7 cellular contexts compared by ENCODE assay signal in the genomic region with DNA sequence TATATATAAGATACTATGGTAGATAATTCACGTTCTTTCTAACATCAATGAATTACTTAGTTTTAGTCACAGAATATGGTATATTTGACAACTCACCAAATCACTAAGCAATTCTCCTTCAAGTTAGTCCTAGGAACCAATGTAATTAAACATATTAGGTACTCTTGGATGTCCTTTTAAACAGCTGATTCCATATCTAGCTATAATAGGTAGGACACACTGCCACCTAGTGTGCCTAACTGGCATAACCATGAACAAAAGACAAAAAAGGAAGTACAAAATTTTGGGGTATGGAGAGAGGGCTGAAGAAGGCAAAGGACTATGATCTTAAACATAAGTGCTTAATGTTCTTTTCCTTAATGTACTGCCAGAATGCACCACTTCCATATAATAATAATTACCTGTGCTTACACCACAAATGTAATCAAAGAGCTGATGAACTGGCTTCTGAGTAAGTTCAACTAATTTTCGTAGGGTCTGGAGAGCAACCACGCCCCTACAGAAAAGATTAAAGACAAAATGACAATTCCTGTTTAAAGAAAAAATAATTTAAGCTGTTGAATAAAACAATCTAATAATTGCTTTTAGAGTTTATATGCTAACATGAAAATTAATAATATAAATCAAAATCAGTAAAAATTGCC. TPM values are rescaled to one million over a fixed set of nuclear protein-coding genes. Genes with fewer than 3 reads are reported as not detected.
DNase-seq lines count a peak whose midpoint lies in the region; FAIRE-seq and TF ChIP-seq lines count a peak whose summit lies in the region.

No MANE protein-coding gene starts in this region.

- DNase-seq in GM10248 (ENCODE audit: extremely low spot score) (peak; percentile 52), NCI-H1105 (lab: John Stamatoyannopoulos, UW) (peak; percentile 28), SKM-1 (lab: John Stamatoyannopoulos, UW; ENCODE audit: unreplicated experiment) (peak; percentile 7), bronchial epithelial cell (ENCODE audit: low read depth) (peak; percentile 52), left kidney (ENCODE audit: low read depth, low spot score) (peak; percentile 72)
- DNase-seq in stimulated activated CD8-positive, alpha-beta memory T cell treated with anti-CD3 and anti-CD28 coated beads, Interleukin-2, amount 100 ng/mL, for 1 hour (ENCODE audit: low read depth in 2 of 2): peak; percentile 4 to 10

- H3K27ac ChIP-seq in HEK293 (ENCODE audit: extremely low read depth, low read depth, low read length): no peak overlapping the region

- H3K27me3 ChIP-seq in bronchial epithelial cell (ENCODE audit: control insufficient read depth, insufficient read depth, low read length): no peaks in the 10 kb centered on the region

- peak; percentile 83 for TF ChIP-seq CTCF in GM10248 (IDR thresholded peaks at IDR 0.05; ENCODE audit: control extremely low read depth, extremely low read depth, low read depth, missing control alignments)
- TF ChIP-seq CTCF in HEK293 (tag by site-specific recombination; IDR thresholded peaks at IDR 0.05): peak; percentile 42; the same call in 1 of the 2 replicates
- peak; percentile 57 for TF ChIP-seq CTCF in bronchial epithelial cell (IDR thresholded peaks at IDR 0.05; ENCODE audit: insufficient read depth, low read length, severe bottlenecking)

- POLR2A ChIA-PET in GM10248 (lab: Yijun Ruan, JAX): no interaction called here
- POLR2A ChIA-PET in HEK293 (lab: Yijun Ruan, JAX): no interaction called here

- peaks cover 8 to 16% of the 10 kb centered on the region in 2 experiments; a peak in 2 of 3 replicates for H3K36me3 ChIP-seq in HEK293 (ENCODE audit: control insufficient read depth in 2 of 2, insufficient read depth in 1 of 2, low read length in 2 of 2)
- peaks cover 3% of the 10 kb centered on the region for H3K36me3 ChIP-seq in bronchial epithelial cell (ENCODE audit: control insufficient read depth, insufficient read depth, low read length)

- H3K4me3 ChIP-seq in HEK293 (ENCODE audit: low read depth, low read length): no peak overlapping the region
- H3K4me3 ChIP-seq in bronchial epithelial cell (ENCODE audit: low read depth, low read length): no peak overlapping the region

- H3K4me1 ChIP-seq in HEK293 (ENCODE audit: control insufficient read depth, insufficient read depth, low read length): no peaks in the 10 kb centered on the region

- FAIRE-seq in bronchial epithelial cell (lab: Jason Lieb, UNC): no peak

- CTCF ChIA-PET in GM10248 (lab: Yijun Ruan, JAX): interaction anchor here (0.6 to 3.6 kb wide), 57 partner anchors 9 to 624 kb away, joined by 3 to 40 read pairs (median 5); a partner anchor contains a TSS
- CTCF ChIA-PET in HEK293 (lab: Yijun Ruan, JAX): interaction anchor here (0.5 to 2.9 kb wide), 48 partner anchors 8 to 1274 kb away, joined by 3 to 19 read pairs (median 4); a partner anchor contains a TSS

- no peaks in the 10 kb centered on the region for H3K9me3 ChIP-seq in HEK293 (ENCODE audit: control insufficient read depth, insufficient read depth, low read depth, low read length)

TF ChIP-seq in HEK293, 187 proteins besides CTCF, POLR2A, EP300 and RAD21:
- peak; percentile 26; the same call in 1 of the 2 replicates for TF ChIP-seq ZSCAN30 (tag by site-specific recombination; IDR thresholded peaks at IDR 0.05)
- peak; percentile 81 for TF ChIP-seq ZNF654 (tag by site-specific recombination; IDR thresholded peaks at IDR 0.05; ENCODE audit: low read depth)
- TF ChIP-seq, protein P1, sequence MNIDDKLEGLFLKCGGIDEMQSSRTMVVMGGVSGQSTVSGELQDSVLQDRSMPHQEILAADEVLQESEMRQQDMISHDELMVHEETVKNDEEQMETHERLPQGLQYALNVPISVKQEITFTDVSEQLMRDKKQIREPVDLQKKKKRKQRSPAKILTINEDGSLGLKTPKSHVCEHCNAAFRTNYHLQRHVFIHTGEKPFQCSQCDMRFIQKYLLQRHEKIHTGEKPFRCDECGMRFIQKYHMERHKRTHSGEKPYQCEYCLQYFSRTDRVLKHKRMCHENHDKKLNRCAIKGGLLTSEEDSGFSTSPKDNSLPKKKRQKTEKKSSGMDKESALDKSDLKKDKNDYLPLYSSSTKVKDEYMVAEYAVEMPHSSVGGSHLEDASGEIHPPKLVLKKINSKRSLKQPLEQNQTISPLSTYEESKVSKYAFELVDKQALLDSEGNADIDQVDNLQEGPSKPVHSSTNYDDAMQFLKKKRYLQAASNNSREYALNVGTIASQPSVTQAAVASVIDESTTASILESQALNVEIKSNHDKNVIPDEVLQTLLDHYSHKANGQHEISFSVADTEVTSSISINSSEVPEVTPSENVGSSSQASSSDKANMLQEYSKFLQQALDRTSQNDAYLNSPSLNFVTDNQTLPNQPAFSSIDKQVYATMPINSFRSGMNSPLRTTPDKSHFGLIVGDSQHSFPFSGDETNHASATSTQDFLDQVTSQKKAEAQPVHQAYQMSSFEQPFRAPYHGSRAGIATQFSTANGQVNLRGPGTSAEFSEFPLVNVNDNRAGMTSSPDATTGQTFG (tag by site-specific recombination; IDR thresholded peaks at IDR 0.05; ENCODE audit: borderline replicate concordance): no peak

RNA-seq across cellular contexts. Expression of a gene that starts 28.7 kb away (rescaled TPM):
- 26.3 and 36.6 TPM in 2 replicates for total RNA-seq in bronchial epithelial cell

RNA-seq across cellular contexts. Expression of a gene that starts 41.0 kb away (rescaled TPM):
- total RNA-seq in bronchial epithelial cell: 0.26 and 0.51 TPM in 2 replicates

Comparison
In these comparisons a context has a peak if more than half of its experiments do, and no peak if none do; other contexts are left out.
1. DNase-seq: peak in every context shown above with its lines; median percentile 72 in left kidney; 52 in GM10248; 52 in bronchial epithelial cell; 28 in NCI-H1105; 7 in SKM-1; 7 in stimulated activated CD8-positive, alpha-beta memory T cell treated with anti-CD3 and anti-CD28 coated beads, Interleukin-2, amount 100 ng/mL, for 1 hour.